Comparison of ENCODE assay signal across 1 cellular context in the genomic region with DNA sequence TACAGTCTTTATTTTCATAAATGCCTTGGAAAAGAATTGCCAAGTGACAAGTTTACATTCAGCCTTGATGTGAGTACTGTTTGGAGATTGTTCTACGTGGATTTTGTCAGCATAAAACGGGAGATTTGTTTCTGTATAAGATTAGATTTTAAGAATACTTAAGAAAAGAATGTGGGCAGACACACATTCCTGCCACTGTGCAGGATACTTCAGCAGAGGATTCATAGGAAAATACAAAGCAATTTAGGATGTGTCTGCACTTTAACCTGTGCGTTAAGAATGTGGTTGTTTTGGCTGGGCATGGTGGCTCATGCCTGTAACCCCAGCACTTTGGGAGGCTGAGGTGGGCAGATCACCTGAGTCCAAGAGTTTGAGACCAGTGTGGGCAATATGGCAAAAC.
TF ChIP-seq lines count a peak whose summit lies in the region.

No MANE protein-coding gene starts in this region.

TF ChIP-seq in WTC11, 78 proteins besides CTCF, POLR2A, EP300 and RAD21:
- TF ChIP-seq GRHL2 (CRISPR knock-in tag; IDR thresholded peaks at IDR 0.05; ENCODE audit: insufficient replicate concordance, severe bottlenecking) = no peak
- TF ChIP-seq, protein P1, sequence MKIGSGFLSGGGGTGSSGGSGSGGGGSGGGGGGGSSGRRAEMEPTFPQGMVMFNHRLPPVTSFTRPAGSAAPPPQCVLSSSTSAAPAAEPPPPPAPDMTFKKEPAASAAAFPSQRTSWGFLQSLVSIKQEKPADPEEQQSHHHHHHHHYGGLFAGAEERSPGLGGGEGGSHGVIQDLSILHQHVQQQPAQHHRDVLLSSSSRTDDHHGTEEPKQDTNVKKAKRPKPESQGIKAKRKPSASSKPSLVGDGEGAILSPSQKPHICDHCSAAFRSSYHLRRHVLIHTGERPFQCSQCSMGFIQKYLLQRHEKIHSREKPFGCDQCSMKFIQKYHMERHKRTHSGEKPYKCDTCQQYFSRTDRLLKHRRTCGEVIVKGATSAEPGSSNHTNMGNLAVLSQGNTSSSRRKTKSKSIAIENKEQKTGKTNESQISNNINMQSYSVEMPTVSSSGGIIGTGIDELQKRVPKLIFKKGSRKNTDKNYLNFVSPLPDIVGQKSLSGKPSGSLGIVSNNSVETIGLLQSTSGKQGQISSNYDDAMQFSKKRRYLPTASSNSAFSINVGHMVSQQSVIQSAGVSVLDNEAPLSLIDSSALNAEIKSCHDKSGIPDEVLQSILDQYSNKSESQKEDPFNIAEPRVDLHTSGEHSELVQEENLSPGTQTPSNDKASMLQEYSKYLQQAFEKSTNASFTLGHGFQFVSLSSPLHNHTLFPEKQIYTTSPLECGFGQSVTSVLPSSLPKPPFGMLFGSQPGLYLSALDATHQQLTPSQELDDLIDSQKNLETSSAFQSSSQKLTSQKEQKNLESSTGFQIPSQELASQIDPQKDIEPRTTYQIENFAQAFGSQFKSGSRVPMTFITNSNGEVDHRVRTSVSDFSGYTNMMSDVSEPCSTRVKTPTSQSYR (CRISPR knock-in tag; IDR thresholded peaks at IDR 0.05) = no peak
- TF ChIP-seq, protein P2, sequence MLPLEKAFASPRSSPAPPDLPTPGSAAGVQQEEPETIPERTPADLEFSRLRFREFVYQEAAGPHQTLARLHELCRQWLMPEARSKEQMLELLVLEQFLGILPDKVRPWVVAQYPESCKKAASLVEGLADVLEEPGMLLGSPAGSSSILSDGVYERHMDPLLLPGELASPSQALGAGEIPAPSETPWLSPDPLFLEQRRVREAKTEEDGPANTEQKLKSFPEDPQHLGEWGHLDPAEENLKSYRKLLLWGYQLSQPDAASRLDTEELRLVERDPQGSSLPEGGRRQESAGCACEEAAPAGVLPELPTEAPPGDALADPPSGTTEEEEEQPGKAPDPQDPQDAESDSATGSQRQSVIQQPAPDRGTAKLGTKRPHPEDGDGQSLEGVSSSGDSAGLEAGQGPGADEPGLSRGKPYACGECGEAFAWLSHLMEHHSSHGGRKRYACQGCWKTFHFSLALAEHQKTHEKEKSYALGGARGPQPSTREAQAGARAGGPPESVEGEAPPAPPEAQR (CRISPR knock-in tag; IDR thresholded peaks at IDR 0.05) = no peak
- TF ChIP-seq MAX (CRISPR knock-in tag; IDR thresholded peaks at IDR 0.05) = no peak
- TF ChIP-seq, protein P3, sequence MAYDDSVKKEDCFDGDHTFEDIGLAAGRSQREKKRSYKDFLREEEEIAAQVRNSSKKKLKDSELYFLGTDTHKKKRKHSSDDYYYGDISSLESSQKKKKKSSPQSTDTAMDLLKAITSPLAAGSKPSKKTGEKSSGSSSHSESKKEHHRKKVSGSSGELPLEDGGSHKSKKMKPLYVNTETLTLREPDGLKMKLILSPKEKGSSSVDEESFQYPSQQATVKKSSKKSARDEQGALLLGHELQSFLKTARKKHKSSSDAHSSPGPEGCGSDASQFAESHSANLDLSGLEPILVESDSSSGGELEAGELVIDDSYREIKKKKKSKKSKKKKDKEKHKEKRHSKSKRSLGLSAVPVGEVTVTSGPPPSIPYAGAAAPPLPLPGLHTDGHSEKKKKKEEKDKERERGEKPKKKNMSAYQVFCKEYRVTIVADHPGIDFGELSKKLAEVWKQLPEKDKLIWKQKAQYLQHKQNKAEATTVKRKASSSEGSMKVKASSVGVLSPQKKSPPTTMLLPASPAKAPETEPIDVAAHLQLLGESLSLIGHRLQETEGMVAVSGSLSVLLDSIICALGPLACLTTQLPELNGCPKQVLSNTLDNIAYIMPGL (CRISPR knock-in tag; IDR thresholded peaks at IDR 0.05) = no peak
- no peak for TF ChIP-seq ETV6 (CRISPR knock-in tag; IDR thresholded peaks at IDR 0.05)
- no peak for TF ChIP-seq TEAD4 (CRISPR knock-in tag; IDR thresholded peaks at IDR 0.05)
- no peak for TF ChIP-seq NR1H2 (CRISPR knock-in tag; IDR thresholded peaks at IDR 0.05)
- TF ChIP-seq SOX15 (CRISPR knock-in tag; IDR thresholded peaks at IDR 0.05) = no peak
- TF ChIP-seq EMX1 (CRISPR knock-in tag; IDR thresholded peaks at IDR 0.05) = no peak
- no peak for TF ChIP-seq GTF2I (CRISPR knock-in tag; conservative IDR thresholded peaks at IDR 0.05)
- no peak for TF ChIP-seq HMGA2 (CRISPR knock-in tag; IDR thresholded peaks at IDR 0.05)
- TF ChIP-seq ZNF232 (CRISPR knock-in tag; IDR thresholded peaks at IDR 0.05) = no peak
- TF ChIP-seq RORB (CRISPR knock-in tag; IDR thresholded peaks at IDR 0.05) = no peak
